In genomic region chr6:82066196-82066595, GRCh38 we compare ENCODE assay signal across 29 cellular contexts.
"Had no signal": no experiment of that assay in that cellular context is flagged by ENCODE, and none has a peak within 500 bp of the region (broad histone marks: within the 10 kb centered on the region; RNA-seq: fewer than 3 reads in every experiment).

No MANE protein-coding gene starts in this region.

- H3K36me3 Mint-ChIP-seq: activated naive CD4-positive, alpha-beta T cell treated with anti-CD3 and anti-CD28 coated beads, Interleukin-2, amount 10 ng/mL, durations not matched to agents 7 days and 5 days; activated naive CD8-positive, alpha-beta T cell; brain had no signal

- H3K27ac Mint-ChIP-seq: activated CD4-positive, alpha-beta T cell treated with anti-CD3 and anti-CD28 coated beads, Interleukin-2, amount 10 ng/mL, durations not matched to agents 7 days and 5 days; activated CD8-positive, alpha-beta T cell treated with anti-CD3 and anti-CD28 coated beads, Interleukin-2, amount 10 ng/mL, durations not matched to agents 7 days and 5 days; activated naive CD4-positive, alpha-beta T cell treated with anti-CD3 and anti-CD28 coated beads, Interleukin-2, amount 10 ng/mL, durations not matched to agents 7 days and 5 days; activated naive CD8-positive, alpha-beta T cell; activated naive CD8-positive, alpha-beta T cell treated with anti-CD3 and anti-CD28 coated beads, Interleukin-2, amount 50 U/mL, for 24 hours; activated T-cell treated with anti-CD3 and anti-CD28 coated beads, Interleukin-2, amount 50 U/mL, for 24 hours; activated T-helper 1 cell treated with anti-CD3 and anti-CD28 coated beads, Interleukin-12 subunit alpha, Interleukin-12 subunit beta, Interleukin-2, Interleukin-4 antibody, amounts not matched to agents 30 ng/mL and 10 ng/mL and 1 ng/mL, durations not matched to agents 14 hours and 24 hours and 36 hours; brain; T-helper 1 cell treated with Interleukin-12 subunit alpha and Interleukin-12 subunit beta and Interleukin-4 antibody, amounts not matched to agents 30 μg/mL and 1 μg/mL, for 36 hours; T-helper 2 cell treated with Interferon-gamma antibody and Interleukin-4, amounts not matched to agents 5 μg/mL and 100 μg/mL, for 36 hours had no signal

- ATAC-seq: activated CD8-positive, alpha-beta T cell treated with anti-CD3 and anti-CD28 coated beads, Interleukin-2, amount 10 ng/mL, durations not matched to agents 7 days and 5 days; activated naive CD8-positive, alpha-beta T cell treated with anti-CD3 and anti-CD28 coated beads, Interleukin-2, amount 50 U/mL, for 24 hours; PC-3 had no signal

- H3K9me3 Mint-ChIP-seq: activated CD4-positive, alpha-beta T cell treated with anti-CD3 and anti-CD28 coated beads, Interleukin-2, amount 10 ng/mL, durations not matched to agents 7 days and 5 days; activated naive CD4-positive, alpha-beta T cell treated with anti-CD3 and anti-CD28 coated beads, Interleukin-2, amount 10 ng/mL, durations not matched to agents 7 days and 5 days; activated naive CD8-positive, alpha-beta T cell treated with anti-CD3 and anti-CD28 coated beads, Interleukin-2, amount 50 U/mL, for 24 hours; activated T-cell treated with anti-CD3 and anti-CD28 coated beads, Interleukin-2, amount 50 U/mL, for 24 hours; activated T-helper 1 cell treated with anti-CD3 and anti-CD28 coated beads, Interleukin-12 subunit alpha, Interleukin-12 subunit beta, Interleukin-2, Interleukin-4 antibody, amounts not matched to agents 30 ng/mL and 10 ng/mL and 1 ng/mL, durations not matched to agents 14 hours and 24 hours and 36 hours; T-helper 1 cell treated with Interleukin-12 subunit alpha and Interleukin-12 subunit beta and Interleukin-4 antibody, amounts not matched to agents 30 μg/mL and 1 μg/mL, for 36 hours; T-helper 2 cell treated with Interferon-gamma antibody and Interleukin-4, amounts not matched to agents 5 μg/mL and 100 μg/mL, for 36 hours had no signal

- H3K4me3 ChIP-seq: Peyer's patch, SJSA1 had no signal

- H3K9me2 ChIP-seq: SK-N-SH had no signal

- H3K9ac ChIP-seq: SK-N-SH had no signal

- H3K4me3 Mint-ChIP-seq: activated CD4-positive, alpha-beta T cell treated with anti-CD3 and anti-CD28 coated beads, Interleukin-2, amount 10 ng/mL, durations not matched to agents 7 days and 5 days; activated CD8-positive, alpha-beta T cell treated with anti-CD3 and anti-CD28 coated beads, Interleukin-2, amount 10 ng/mL, durations not matched to agents 7 days and 5 days; activated naive CD4-positive, alpha-beta T cell treated with anti-CD3 and anti-CD28 coated beads, Interleukin-2, amount 10 ng/mL, durations not matched to agents 7 days and 5 days; activated naive CD8-positive, alpha-beta T cell; activated naive CD8-positive, alpha-beta T cell treated with anti-CD3 and anti-CD28 coated beads, Interleukin-2, amount 50 U/mL, for 24 hours; activated T-cell treated with anti-CD3 and anti-CD28 coated beads, Interleukin-2, amount 50 U/mL, for 24 hours; activated T-helper 1 cell treated with anti-CD3 and anti-CD28 coated beads, Interleukin-12 subunit alpha, Interleukin-12 subunit beta, Interleukin-2, Interleukin-4 antibody, amounts not matched to agents 30 ng/mL and 10 ng/mL and 1 ng/mL, durations not matched to agents 14 hours and 24 hours and 36 hours; brain; T-helper 1 cell treated with Interleukin-12 subunit alpha and Interleukin-12 subunit beta and Interleukin-4 antibody, amounts not matched to agents 30 μg/mL and 1 μg/mL, for 36 hours; T-helper 2 cell treated with Interferon-gamma antibody and Interleukin-4, amounts not matched to agents 5 μg/mL and 100 μg/mL, for 36 hours had no signal

- H3K27ac ChIP-seq: Peyer's patch, SJSA1 had no signal

- DNase-seq: activated CD4-positive, alpha-beta T cell treated with anti-CD3 and anti-CD28 coated beads, Interleukin-2, amount 10 ng/mL, durations not matched to agents 7 days and 5 days; activated CD4-positive, alpha-beta T cell treated with anti-CD3 and anti-CD28 coated beads, Interleukin-2, amount 50 U/mL, for 48 hours; activated CD8-positive, alpha-beta T cell treated with anti-CD3 and anti-CD28 coated beads, Interleukin-2, amount 10 ng/mL, durations not matched to agents 7 days and 5 days; activated effector memory CD4-positive, alpha-beta T cell treated with Interleukin-2 at 50 U/mL for 16 hours; activated naive CD4-positive, alpha-beta T cell treated with anti-CD3 and anti-CD28 coated beads, Interleukin-2, amount 10 ng/mL, durations not matched to agents 7 days and 5 days; activated naive CD8-positive, alpha-beta T cell treated with anti-CD3 and anti-CD28 coated beads, Interleukin-2, amount 50 U/mL, for 24 hours; activated T-cell treated with anti-CD3 and anti-CD28 coated beads, Interleukin-2, amount 50 U/mL, for 24 hours; KG1; NCI-H1048; NCI-H1105 treated with DMSO at 0.1 percent for 48 hours; NCI-H1436; NCI-H1694; NCI-H1930; NCI-H2081 treated with DMSO at 0.1 percent for 48 hours; NCI-H226; NCI-H446 treated with DMSO at 0.1 percent for 48 hours; NCI-H524; NCI-H69; PC-3; Peyer's patch; RPMI8226; SHP77 treated with DMSO at 0.1 percent for 48 hours; SK-N-SH had no signal

- H3K4me2 ChIP-seq: SK-N-SH had no signal

- H3K27me3 Mint-ChIP-seq: activated CD4-positive, alpha-beta T cell treated with anti-CD3 and anti-CD28 coated beads, Interleukin-2, amount 10 ng/mL, durations not matched to agents 7 days and 5 days; activated naive CD4-positive, alpha-beta T cell treated with anti-CD3 and anti-CD28 coated beads, Interleukin-2, amount 10 ng/mL, durations not matched to agents 7 days and 5 days; activated naive CD8-positive, alpha-beta T cell treated with anti-CD3 and anti-CD28 coated beads, Interleukin-2, amount 50 U/mL, for 24 hours; activated T-cell treated with anti-CD3 and anti-CD28 coated beads, Interleukin-2, amount 50 U/mL, for 24 hours; brain had no signal

- H3K9me3 ChIP-seq: Peyer's patch, SJSA1, SK-N-SH had no signal

- H3K4me1 Mint-ChIP-seq: activated CD4-positive, alpha-beta T cell treated with anti-CD3 and anti-CD28 coated beads, Interleukin-2, amount 10 ng/mL, durations not matched to agents 7 days and 5 days; activated naive CD4-positive, alpha-beta T cell treated with anti-CD3 and anti-CD28 coated beads, Interleukin-2, amount 10 ng/mL, durations not matched to agents 7 days and 5 days; activated naive CD8-positive, alpha-beta T cell treated with anti-CD3 and anti-CD28 coated beads, Interleukin-2, amount 50 U/mL, for 24 hours; brain had no signal

- H3K4me1 ChIP-seq: Peyer's patch, SJSA1 had no signal

- H3K36me3 ChIP-seq: Peyer's patch, SJSA1 had no signal

- H3K27me3 ChIP-seq: Peyer's patch, SJSA1 had no signal
